ENCODE assay signal across 32 cellular contexts in genomic region chr1:209931141-209931540, GRCh38. TPM values are rescaled to one million over a fixed set of nuclear protein-coding genes. Genes with fewer than 3 reads are reported as not detected.
"Had no signal": no experiment of that assay in that cellular context is flagged by ENCODE, and none has a peak within 500 bp of the region (broad histone marks: within the 10 kb centered on the region; RNA-seq: fewer than 3 reads in every experiment).

No MANE protein-coding gene starts in this region.

- H3K27ac ChIP-seq: ascending aorta, cardiac muscle cell, VCaP had no signal

- H3K27me3 ChIP-seq: ascending aorta had no signal

- H3K4me1 ChIP-seq: ascending aorta had no signal

- DNase-seq: activated B cell treated with CpG ODN at 0.5 μM for 24 hours; activated CD4-positive, alpha-beta memory T cell treated with anti-CD3 and anti-CD28 coated beads for 36 hours; activated CD4-positive, alpha-beta T cell treated with anti-CD3 and anti-CD28 coated beads for 4 hours; activated CD4-positive, alpha-beta T cell treated with anti-CD3 and anti-CD28 coated beads, Interleukin-2, amount 10 ng/mL, durations not matched to agents 24 days and 14 days; activated CD4-positive, alpha-beta T cell treated with anti-CD3 and anti-CD28 coated beads, Interleukin-2, amount 50 U/mL, for 1 hour; activated CD4-positive, alpha-beta T cell treated with anti-CD3 and anti-CD28 coated beads, Interleukin-2, amount 50 U/mL, for 4 hours; activated CD4-positive, CD25-positive, alpha-beta regulatory T cell treated with anti-CD3 and anti-CD28 coated beads, Interleukin-2, amount 50 U/mL, for 72 hours; activated CD8-positive, alpha-beta memory T cell treated with anti-CD3 and anti-CD28 coated beads, Interleukin-2, amount 50 U/mL, for 48 hours; activated CD8-positive, alpha-beta T cell treated with anti-CD3 and anti-CD28 coated beads for 36 hours; activated effector memory CD4-positive, alpha-beta T cell treated with Interleukin-2 at 50 U/mL for 16 hours; activated gamma-delta T cell; activated naive CD4-positive, alpha-beta T cell treated with anti-CD3 and anti-CD28 coated beads, Interleukin-2, amount 10 ng/mL, durations not matched to agents 7 days and 5 days; activated naive CD4-positive, alpha-beta T cell treated with Interleukin-2 at 50 U/mL for 16 hours; activated naive CD8-positive, alpha-beta T cell treated with anti-CD3 and anti-CD28 coated beads, Interleukin-2, amount 10 ng/mL, durations not matched to agents 7 days and 5 days; activated naive CD8-positive, alpha-beta T cell treated with anti-CD3 and anti-CD28 coated beads, Interleukin-2, amount 50 U/mL, for 24 hours; activated T-cell treated with anti-CD3 and anti-CD28 coated beads, Interleukin-2, amount 50 U/mL, for 24 hours; activated T-cell treated with anti-CD3 and anti-CD28 coated beads, Interleukin-2, amount 50 U/mL, for 48 hours; amygdala; anterior cingulate cortex; caudate nucleus; cerebellar nuclear complex; T-helper 17 cell; T1000 had no signal

- H3K9me3 ChIP-seq: ascending aorta had no signal

- FAIRE-seq: bronchial epithelial cell, TTC549 had no signal

- ATAC-seq: activated CD8-positive, alpha-beta T cell treated with anti-CD3 and anti-CD28 coated beads for 36 hours; activated naive CD8-positive, alpha-beta T cell treated with anti-CD3 and anti-CD28 coated beads, Interleukin-2, amount 50 U/mL, for 24 hours; T-helper 17 cell had no signal

- H3K4me3 ChIP-seq: ascending aorta, cardiac muscle cell had no signal

- H3K36me3 ChIP-seq: ascending aorta, cardiac muscle cell had no signal

RNA-seq across cellular contexts. Expression of gene SYT14, which starts 6.9 kb away (rescaled TPM):
- total RNA-seq: activated B cell treated with CpG ODN at 0.5 μM for 24 hours; activated CD4-positive, alpha-beta memory T cell treated with anti-CD3 and anti-CD28 coated beads for 36 hours; activated CD4-positive, alpha-beta T cell treated with anti-CD3 and anti-CD28 coated beads, Interleukin-2, amount 10 ng/mL, durations not matched to agents 24 days and 14 days; activated CD8-positive, alpha-beta memory T cell treated with anti-CD3 and anti-CD28 coated beads for 36 hours; activated CD8-positive, alpha-beta T cell treated with anti-CD3 and anti-CD28 coated beads for 36 hours; activated naive CD8-positive, alpha-beta T cell treated with anti-CD3 and anti-CD28 coated beads, Interleukin-2, amount 10 ng/mL, durations not matched to agents 7 days and 5 days; activated T-helper 2 cell treated with anti-CD3 and anti-CD28 coated beads, Interferon-gamma antibody, Interleukin-2, Interleukin-4, amounts not matched to agents 10 μg/mL and 5 μg/mL and 100 μg/mL, durations not matched to agents 14 hours and 24 hours and 36 hours; ascending aorta; bronchial epithelial cell; T-helper 1 cell treated with Interleukin-12 subunit alpha and Interleukin-12 subunit beta and Interleukin-4 antibody, amounts not matched to agents 30 ng/mL and 1 ng/mL, for 36 hours; T-helper 17 cell; T-helper 2 cell treated with Interferon-gamma antibody and Interleukin-4, amounts not matched to agents 100 ng/mL and 5 ng/mL, for 36 hours had no signal
